In the genomic region with DNA sequence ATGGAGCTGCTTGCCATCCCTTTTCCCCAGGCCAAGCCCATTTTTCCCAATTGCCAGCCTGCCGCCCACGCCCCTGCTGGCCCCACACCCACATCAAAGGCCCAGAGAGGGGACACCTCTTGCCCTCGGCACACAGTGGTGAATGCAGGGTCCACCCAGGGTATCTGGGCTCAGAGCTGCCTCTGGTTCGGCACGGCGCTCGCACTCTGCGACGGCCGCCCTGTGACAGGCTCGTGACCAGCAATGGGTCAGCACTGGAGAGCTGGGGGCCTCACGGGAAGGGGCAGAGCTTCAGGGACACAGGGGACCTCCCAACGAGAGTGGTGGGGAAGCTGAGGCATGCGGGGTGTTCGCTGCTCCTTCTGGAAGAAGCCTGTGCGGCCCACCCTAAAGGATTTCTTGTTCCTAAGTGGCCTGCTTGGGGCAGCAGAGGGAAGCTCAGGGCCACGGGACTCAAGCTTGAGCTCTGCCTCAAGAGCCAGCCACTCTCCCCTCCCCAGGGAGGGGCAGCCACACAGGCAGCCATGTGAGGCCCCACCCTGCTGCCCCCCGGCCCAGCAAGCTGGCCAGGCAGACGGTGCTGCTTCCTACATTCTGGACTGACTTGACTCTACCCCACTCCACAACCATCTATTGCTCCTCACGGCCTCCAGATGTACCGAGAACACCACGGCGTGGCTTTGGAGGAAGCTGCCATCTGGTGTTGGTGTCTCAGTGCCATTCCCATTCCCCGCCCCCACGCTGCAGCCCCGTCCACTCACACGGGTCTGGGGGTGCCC, we compare ENCODE assay signal across 1 cellular context.
TF ChIP-seq lines count a peak whose summit lies in the region.

No MANE protein-coding gene starts in this region.

TF ChIP-seq in H1, 55 proteins besides CTCF, POLR2A, EP300 and RAD21:
- TF ChIP-seq MAFK (IDR thresholded peaks at IDR 0.05; ENCODE audit: low read depth, low read length), result no peak
- no peak for TF ChIP-seq POLR2AphosphoS5 (IDR thresholded peaks at IDR 0.05; ENCODE audit: low read depth, low read length)
- TF ChIP-seq TEAD4 (IDR thresholded peaks at IDR 0.05; ENCODE audit: low read depth, low read length), result no peak
- TF ChIP-seq SIX5 (IDR thresholded peaks at IDR 0.05; ENCODE audit: low read depth, low read length), result no peak
- TF ChIP-seq SP2 (IDR thresholded peaks at IDR 0.05; ENCODE audit: low read length), result no peak
- no peak for TF ChIP-seq SRF (IDR thresholded peaks at IDR 0.05; ENCODE audit: low read depth, low read length)
- no peak for TF ChIP-seq KDM1A (IDR thresholded peaks at IDR 0.05; ENCODE audit: borderline replicate concordance, low read length)
- no peak for TF ChIP-seq KDM5A (IDR thresholded peaks at IDR 0.05; ENCODE audit: low read length)
- no peak for TF ChIP-seq RFX5 (IDR thresholded peaks at IDR 0.05; ENCODE audit: borderline replicate concordance, low read depth, low read length)
- no peak for TF ChIP-seq EZH2 (IDR thresholded peaks at IDR 0.05; ENCODE audit: low read depth, low read length, severe bottlenecking)
- TF ChIP-seq, protein P1, sequence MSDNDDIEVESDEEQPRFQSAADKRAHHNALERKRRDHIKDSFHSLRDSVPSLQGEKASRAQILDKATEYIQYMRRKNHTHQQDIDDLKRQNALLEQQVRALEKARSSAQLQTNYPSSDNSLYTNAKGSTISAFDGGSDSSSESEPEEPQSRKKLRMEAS (IDR thresholded peaks at IDR 0.05), result no peak
- TF ChIP-seq, protein P2, sequence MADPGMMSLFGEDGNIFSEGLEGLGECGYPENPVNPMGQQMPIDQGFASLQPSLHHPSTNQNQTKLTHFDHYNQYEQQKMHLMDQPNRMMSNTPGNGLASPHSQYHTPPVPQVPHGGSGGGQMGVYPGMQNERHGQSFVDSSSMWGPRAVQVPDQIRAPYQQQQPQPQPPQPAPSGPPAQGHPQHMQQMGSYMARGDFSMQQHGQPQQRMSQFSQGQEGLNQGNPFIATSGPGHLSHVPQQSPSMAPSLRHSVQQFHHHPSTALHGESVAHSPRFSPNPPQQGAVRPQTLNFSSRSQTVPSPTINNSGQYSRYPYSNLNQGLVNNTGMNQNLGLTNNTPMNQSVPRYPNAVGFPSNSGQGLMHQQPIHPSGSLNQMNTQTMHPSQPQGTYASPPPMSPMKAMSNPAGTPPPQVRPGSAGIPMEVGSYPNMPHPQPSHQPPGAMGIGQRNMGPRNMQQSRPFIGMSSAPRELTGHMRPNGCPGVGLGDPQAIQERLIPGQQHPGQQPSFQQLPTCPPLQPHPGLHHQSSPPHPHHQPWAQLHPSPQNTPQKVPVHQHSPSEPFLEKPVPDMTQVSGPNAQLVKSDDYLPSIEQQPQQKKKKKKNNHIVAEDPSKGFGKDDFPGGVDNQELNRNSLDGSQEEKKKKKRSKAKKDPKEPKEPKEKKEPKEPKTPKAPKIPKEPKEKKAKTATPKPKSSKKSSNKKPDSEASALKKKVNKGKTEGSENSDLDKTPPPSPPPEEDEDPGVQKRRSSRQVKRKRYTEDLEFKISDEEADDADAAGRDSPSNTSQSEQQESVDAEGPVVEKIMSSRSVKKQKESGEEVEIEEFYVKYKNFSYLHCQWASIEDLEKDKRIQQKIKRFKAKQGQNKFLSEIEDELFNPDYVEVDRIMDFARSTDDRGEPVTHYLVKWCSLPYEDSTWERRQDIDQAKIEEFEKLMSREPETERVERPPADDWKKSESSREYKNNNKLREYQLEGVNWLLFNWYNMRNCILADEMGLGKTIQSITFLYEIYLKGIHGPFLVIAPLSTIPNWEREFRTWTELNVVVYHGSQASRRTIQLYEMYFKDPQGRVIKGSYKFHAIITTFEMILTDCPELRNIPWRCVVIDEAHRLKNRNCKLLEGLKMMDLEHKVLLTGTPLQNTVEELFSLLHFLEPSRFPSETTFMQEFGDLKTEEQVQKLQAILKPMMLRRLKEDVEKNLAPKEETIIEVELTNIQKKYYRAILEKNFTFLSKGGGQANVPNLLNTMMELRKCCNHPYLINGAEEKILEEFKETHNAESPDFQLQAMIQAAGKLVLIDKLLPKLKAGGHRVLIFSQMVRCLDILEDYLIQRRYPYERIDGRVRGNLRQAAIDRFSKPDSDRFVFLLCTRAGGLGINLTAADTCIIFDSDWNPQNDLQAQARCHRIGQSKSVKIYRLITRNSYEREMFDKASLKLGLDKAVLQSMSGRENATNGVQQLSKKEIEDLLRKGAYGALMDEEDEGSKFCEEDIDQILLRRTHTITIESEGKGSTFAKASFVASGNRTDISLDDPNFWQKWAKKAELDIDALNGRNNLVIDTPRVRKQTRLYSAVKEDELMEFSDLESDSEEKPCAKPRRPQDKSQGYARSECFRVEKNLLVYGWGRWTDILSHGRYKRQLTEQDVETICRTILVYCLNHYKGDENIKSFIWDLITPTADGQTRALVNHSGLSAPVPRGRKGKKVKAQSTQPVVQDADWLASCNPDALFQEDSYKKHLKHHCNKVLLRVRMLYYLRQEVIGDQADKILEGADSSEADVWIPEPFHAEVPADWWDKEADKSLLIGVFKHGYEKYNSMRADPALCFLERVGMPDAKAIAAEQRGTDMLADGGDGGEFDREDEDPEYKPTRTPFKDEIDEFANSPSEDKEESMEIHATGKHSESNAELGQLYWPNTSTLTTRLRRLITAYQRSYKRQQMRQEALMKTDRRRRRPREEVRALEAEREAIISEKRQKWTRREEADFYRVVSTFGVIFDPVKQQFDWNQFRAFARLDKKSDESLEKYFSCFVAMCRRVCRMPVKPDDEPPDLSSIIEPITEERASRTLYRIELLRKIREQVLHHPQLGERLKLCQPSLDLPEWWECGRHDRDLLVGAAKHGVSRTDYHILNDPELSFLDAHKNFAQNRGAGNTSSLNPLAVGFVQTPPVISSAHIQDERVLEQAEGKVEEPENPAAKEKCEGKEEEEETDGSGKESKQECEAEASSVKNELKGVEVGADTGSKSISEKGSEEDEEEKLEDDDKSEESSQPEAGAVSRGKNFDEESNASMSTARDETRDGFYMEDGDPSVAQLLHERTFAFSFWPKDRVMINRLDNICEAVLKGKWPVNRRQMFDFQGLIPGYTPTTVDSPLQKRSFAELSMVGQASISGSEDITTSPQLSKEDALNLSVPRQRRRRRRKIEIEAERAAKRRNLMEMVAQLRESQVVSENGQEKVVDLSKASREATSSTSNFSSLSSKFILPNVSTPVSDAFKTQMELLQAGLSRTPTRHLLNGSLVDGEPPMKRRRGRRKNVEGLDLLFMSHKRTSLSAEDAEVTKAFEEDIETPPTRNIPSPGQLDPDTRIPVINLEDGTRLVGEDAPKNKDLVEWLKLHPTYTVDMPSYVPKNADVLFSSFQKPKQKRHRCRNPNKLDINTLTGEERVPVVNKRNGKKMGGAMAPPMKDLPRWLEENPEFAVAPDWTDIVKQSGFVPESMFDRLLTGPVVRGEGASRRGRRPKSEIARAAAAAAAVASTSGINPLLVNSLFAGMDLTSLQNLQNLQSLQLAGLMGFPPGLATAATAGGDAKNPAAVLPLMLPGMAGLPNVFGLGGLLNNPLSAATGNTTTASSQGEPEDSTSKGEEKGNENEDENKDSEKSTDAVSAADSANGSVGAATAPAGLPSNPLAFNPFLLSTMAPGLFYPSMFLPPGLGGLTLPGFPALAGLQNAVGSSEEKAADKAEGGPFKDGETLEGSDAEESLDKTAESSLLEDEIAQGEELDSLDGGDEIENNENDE (IDR thresholded peaks at IDR 0.05; ENCODE audit: insufficient replicate concordance, low read length), result no peak
- TF ChIP-seq NRF1 (IDR thresholded peaks at IDR 0.05; ENCODE audit: low read depth, low read length), result no peak
TF ChIP-seq in H1: peak in this region for 0.
